1 cellular context compared by ENCODE assay signal in the genomic region with DNA sequence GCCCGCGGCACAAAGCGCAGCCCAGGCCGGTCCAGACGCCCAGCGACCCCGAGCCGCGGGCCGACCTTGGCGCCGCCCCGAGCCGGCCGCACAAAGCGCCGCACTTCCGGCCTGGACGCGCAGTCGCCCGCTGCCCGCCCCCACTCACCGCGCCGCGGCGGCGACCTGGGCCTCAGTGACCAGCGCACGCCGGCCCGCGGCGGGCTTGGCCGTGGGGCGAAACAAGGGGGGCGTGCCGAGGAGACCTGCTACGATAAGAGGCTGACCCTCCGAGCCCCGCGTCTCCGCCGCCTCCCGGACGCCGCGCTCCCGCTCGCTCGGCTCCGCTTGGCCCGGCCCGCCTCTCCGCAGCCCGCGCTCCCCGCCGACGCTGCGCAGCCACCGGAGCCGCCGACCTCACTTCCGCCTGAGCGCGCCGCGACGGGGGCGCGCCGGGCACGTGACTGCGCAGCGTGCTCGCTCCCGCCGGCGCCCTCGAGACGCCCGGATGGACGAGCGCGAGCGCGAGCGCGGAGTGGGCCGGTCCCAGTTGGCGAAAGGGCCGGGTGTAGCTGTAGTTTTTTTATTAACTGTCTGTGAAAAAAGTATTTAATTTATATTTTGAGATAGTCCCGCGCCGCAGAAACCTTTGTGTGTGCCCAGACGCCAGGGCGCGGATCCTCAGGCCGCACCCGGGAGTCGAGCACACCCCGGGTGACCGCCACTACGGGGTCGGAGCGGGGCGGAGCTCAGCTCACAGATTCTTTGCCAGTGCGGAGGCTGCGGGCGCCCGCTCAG.
A peak's percentile ranks its signal among the peaks of the same experiment; 100 is the strongest.
TF ChIP-seq lines count a peak whose summit lies in the region.

A gene with protein sequence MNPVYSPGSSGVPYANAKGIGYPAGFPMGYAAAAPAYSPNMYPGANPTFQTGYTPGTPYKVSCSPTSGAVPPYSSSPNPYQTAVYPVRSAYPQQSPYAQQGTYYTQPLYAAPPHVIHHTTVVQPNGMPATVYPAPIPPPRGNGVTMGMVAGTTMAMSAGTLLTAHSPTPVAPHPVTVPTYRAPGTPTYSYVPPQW (minus strand): TSS at position 395 of the 777 bp plus-strand sequence. CDS start 10,814 bp downstream, outside the sequence.

TF ChIP-seq in HepG2, 621 proteins besides CTCF, POLR2A, EP300 and RAD21 (continued from another document and continues in another):
- TF ChIP-seq, protein P1, sequence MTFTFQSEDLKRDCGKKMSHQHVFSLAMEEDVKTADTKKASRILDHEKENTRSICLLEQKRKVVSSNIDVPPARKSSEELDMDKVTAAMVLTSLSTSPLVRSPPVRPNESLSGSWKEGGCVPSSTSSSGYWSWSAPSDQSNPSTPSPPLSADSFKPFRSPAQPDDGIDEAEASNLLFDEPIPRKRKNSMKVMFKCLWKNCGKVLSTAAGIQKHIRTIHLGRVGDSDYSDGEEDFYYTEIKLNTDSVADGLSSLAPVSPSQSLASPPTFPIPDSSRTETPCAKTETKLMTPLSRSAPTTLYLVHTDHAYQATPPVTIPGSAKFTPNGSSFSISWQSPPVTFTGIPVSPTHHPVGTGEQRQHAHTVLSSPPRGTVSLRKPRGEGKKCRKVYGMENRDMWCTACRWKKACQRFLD (CRISPR knock-in tag; IDR thresholded peaks at IDR 0.05; ENCODE audit: borderline replicate concordance) = 0 out of 2 replicates have a peak, but pooled peaks have one; percentile 53
- TF ChIP-seq MAFG (CRISPR knock-in tag; IDR thresholded peaks at IDR 0.05) (no peak), ZFP37 (CRISPR knock-in tag; IDR thresholded peaks at IDR 0.05; ENCODE audit: borderline replicate concordance) (no peak), SMARCC2 (IDR thresholded peaks at IDR 0.05) (no peak), ZMYM4 (CRISPR knock-in tag; IDR thresholded peaks at IDR 0.05) (peak; percentile 87), FOXM1 (CRISPR knock-in tag; IDR thresholded peaks at IDR 0.05) (no peak), ZBTB3 (CRISPR knock-in tag; IDR thresholded peaks at IDR 0.05; ENCODE audit: borderline replicate concordance, low read depth) (no peak), NRL (CRISPR knock-in tag; IDR thresholded peaks at IDR 0.05; ENCODE audit: borderline replicate concordance) (no peak), SMARCE1 (IDR thresholded peaks at IDR 0.05; ENCODE audit: borderline replicate concordance) (no peak), CHD4 (IDR thresholded peaks at IDR 0.05; ENCODE audit: borderline replicate concordance, low read length) (no peak), NR1H2 (CRISPR knock-in tag; IDR thresholded peaks at IDR 0.05; ENCODE audit: borderline replicate concordance, low read depth) (no peak; the same call in 1 of the 2 replicates), ZNF430 (CRISPR knock-in tag; IDR thresholded peaks at IDR 0.05) (no peak), SETDB1 (CRISPR knock-in tag; IDR thresholded peaks at IDR 0.05; ENCODE audit: borderline replicate concordance) (no peak), ZNF879 (CRISPR knock-in tag; IDR thresholded peaks at IDR 0.05) (no peak), ZSCAN12 (CRISPR knock-in tag; IDR thresholded peaks at IDR 0.05) (no peak), SP1 (IDR thresholded peaks at IDR 0.05) (no peak), SP1 (CRISPR knock-in tag; IDR thresholded peaks at IDR 0.05) (0 out of 2 replicates have a peak, but pooled peaks have one; percentile 6), MED8 (CRISPR knock-in tag; IDR thresholded peaks at IDR 0.05; ENCODE audit: insufficient replicate concordance) (peak; percentile 42), ZNF577 (CRISPR knock-in tag; IDR thresholded peaks at IDR 0.05; ENCODE audit: borderline replicate concordance, low read depth) (no peak), FOXA1 (IDR thresholded peaks at IDR 0.05) (no peak), FOXA1 (CRISPR knock-in tag; IDR thresholded peaks at IDR 0.05) (no peak), MTA3 (CRISPR knock-in tag; IDR thresholded peaks at IDR 0.05) (no peak), ZNF709 (CRISPR knock-in tag; IDR thresholded peaks at IDR 0.05) (peak; percentile 90), ZBTB38 (CRISPR knock-in tag; IDR thresholded peaks at IDR 0.05) (peak; percentile 71), ZSCAN22 (CRISPR knock-in tag; IDR thresholded peaks at IDR 0.05) (no peak), ZNF121 (CRISPR knock-in tag; IDR thresholded peaks at IDR 0.05) (peak; percentile 9; the same call in 1 of the 2 replicates), NFATC3 (CRISPR knock-in tag; IDR thresholded peaks at IDR 0.05) (no peak), ZNF644 (CRISPR knock-in tag; IDR thresholded peaks at IDR 0.05; ENCODE audit: low read depth) (no peak), GFI1 (CRISPR knock-in tag; IDR thresholded peaks at IDR 0.05; ENCODE audit: borderline replicate concordance) (peak; percentile 68; the same call in 1 of the 2 replicates), RNF2 (conservative IDR thresholded peaks at IDR 0.05; ENCODE audit: low read depth) (peak; percentile 83; the same call in 1 of the 2 replicates), STAT5B (CRISPR knock-in tag; IDR thresholded peaks at IDR 0.05) (no peak), ZBTB8A (CRISPR knock-in tag; IDR thresholded peaks at IDR 0.05; ENCODE audit: borderline replicate concordance, low read depth) (no peak), EEA1 (CRISPR knock-in tag; IDR thresholded peaks at IDR 0.05; ENCODE audit: borderline replicate concordance) (peak; percentile 93)
- TF ChIP-seq, protein P2, sequence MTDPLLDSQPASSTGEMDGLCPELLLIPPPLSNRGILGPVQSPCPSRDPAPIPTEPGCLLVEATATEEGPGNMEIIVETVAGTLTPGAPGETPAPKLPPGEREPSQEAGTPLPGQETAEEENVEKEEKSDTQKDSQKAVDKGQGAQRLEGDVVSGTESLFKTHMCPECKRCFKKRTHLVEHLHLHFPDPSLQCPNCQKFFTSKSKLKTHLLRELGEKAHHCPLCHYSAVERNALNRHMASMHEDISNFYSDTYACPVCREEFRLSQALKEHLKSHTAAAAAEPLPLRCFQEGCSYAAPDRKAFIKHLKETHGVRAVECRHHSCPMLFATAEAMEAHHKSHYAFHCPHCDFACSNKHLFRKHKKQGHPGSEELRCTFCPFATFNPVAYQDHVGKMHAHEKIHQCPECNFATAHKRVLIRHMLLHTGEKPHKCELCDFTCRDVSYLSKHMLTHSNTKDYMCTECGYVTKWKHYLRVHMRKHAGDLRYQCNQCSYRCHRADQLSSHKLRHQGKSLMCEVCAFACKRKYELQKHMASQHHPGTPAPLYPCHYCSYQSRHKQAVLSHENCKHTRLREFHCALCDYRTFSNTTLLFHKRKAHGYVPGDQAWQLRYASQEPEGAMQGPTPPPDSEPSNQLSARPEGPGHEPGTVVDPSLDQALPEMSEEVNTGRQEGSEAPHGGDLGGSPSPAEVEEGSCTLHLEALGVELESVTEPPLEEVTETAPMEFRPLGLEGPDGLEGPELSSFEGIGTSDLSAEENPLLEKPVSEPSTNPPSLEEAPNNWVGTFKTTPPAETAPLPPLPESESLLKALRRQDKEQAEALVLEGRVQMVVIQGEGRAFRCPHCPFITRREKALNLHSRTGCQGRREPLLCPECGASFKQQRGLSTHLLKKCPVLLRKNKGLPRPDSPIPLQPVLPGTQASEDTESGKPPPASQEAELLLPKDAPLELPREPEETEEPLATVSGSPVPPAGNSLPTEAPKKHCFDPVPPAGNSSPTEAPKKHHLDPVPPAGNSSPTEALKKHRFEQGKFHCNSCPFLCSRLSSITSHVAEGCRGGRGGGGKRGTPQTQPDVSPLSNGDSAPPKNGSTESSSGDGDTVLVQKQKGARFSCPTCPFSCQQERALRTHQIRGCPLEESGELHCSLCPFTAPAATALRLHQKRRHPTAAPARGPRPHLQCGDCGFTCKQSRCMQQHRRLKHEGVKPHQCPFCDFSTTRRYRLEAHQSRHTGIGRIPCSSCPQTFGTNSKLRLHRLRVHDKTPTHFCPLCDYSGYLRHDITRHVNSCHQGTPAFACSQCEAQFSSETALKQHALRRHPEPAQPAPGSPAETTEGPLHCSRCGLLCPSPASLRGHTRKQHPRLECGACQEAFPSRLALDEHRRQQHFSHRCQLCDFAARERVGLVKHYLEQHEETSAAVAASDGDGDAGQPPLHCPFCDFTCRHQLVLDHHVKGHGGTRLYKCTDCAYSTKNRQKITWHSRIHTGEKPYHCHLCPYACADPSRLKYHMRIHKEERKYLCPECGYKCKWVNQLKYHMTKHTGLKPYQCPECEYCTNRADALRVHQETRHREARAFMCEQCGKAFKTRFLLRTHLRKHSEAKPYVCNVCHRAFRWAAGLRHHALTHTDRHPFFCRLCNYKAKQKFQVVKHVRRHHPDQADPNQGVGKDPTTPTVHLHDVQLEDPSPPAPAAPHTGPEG (CRISPR knock-in tag; IDR thresholded peaks at IDR 0.05) = peak; percentile 79
- TF ChIP-seq, protein P3, sequence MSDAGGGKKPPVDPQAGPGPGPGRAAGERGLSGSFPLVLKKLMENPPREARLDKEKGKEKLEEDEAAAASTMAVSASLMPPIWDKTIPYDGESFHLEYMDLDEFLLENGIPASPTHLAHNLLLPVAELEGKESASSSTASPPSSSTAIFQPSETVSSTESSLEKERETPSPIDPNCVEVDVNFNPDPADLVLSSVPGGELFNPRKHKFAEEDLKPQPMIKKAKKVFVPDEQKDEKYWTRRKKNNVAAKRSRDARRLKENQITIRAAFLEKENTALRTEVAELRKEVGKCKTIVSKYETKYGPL (CRISPR knock-in tag; IDR thresholded peaks at IDR 0.05) = no peak
- TF ChIP-seq, protein P4, sequence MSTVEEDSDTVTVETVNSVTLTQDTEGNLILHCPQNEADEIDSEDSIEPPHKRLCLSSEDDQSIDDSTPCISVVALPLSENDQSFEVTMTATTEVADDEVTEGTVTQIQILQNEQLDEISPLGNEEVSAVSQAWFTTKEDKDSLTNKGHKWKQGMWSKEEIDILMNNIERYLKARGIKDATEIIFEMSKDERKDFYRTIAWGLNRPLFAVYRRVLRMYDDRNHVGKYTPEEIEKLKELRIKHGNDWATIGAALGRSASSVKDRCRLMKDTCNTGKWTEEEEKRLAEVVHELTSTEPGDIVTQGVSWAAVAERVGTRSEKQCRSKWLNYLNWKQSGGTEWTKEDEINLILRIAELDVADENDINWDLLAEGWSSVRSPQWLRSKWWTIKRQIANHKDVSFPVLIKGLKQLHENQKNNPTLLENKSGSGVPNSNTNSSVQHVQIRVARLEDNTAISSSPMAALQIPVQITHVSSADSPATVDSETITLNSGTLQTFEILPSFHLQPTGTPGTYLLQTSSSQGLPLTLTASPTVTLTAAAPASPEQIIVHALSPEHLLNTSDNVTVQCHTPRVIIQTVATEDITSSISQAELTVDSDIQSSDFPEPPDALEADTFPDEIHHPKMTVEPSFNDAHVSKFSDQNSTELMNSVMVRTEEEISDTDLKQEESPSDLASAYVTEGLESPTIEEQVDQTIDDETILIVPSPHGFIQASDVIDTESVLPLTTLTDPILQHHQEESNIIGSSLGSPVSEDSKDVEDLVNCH (CRISPR knock-in tag; IDR thresholded peaks at IDR 0.05) = no peak; the same call in 1 of the 2 replicates
- TF ChIP-seq, protein P5, sequence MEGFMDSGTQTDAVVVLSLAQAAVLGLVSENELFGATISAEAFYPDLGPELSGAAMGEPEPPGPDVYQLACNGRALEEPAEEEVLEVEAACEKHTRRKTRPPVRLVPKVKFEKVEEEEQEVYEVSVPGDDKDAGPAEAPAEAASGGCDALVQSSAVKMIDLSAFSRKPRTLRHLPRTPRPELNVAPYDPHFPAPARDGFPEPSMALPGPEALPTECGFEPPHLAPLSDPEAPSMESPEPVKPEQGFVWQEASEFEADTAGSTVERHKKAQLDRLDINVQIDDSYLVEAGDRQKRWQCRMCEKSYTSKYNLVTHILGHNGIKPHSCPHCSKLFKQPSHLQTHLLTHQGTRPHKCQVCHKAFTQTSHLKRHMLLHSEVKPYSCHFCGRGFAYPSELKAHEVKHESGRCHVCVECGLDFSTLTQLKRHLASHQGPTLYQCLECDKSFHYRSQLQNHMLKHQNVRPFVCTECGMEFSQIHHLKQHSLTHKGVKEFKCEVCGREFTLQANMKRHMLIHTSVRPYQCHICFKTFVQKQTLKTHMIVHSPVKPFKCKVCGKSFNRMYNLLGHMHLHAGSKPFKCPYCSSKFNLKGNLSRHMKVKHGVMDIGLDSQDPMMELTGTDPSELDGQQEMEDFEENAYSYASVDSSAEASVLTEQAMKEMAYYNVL (CRISPR knock-in tag; IDR thresholded peaks at IDR 0.05; ENCODE audit: borderline replicate concordance) = no peak
- TF ChIP-seq, protein P6, sequence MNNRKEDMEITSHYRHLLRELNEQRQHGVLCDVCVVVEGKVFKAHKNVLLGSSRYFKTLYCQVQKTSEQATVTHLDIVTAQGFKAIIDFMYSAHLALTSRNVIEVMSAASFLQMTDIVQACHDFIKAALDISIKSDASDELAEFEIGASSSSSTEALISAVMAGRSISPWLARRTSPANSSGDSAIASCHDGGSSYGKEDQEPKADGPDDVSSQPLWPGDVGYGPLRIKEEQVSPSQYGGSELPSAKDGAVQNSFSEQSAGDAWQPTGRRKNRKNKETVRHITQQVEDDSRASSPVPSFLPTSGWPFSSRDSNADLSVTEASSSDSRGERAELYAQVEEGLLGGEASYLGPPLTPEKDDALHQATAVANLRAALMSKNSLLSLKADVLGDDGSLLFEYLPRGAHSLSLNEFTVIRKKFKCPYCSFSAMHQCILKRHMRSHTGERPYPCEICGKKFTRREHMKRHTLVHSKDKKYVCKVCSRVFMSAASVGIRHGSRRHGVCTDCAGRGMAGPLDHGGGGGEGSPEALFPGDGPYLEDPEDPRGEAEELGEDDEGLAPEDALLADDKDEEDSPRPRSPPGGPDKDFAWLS (CRISPR knock-in tag; IDR thresholded peaks at IDR 0.05; ENCODE audit: borderline replicate concordance) = no peak
- TF ChIP-seq, protein P7, sequence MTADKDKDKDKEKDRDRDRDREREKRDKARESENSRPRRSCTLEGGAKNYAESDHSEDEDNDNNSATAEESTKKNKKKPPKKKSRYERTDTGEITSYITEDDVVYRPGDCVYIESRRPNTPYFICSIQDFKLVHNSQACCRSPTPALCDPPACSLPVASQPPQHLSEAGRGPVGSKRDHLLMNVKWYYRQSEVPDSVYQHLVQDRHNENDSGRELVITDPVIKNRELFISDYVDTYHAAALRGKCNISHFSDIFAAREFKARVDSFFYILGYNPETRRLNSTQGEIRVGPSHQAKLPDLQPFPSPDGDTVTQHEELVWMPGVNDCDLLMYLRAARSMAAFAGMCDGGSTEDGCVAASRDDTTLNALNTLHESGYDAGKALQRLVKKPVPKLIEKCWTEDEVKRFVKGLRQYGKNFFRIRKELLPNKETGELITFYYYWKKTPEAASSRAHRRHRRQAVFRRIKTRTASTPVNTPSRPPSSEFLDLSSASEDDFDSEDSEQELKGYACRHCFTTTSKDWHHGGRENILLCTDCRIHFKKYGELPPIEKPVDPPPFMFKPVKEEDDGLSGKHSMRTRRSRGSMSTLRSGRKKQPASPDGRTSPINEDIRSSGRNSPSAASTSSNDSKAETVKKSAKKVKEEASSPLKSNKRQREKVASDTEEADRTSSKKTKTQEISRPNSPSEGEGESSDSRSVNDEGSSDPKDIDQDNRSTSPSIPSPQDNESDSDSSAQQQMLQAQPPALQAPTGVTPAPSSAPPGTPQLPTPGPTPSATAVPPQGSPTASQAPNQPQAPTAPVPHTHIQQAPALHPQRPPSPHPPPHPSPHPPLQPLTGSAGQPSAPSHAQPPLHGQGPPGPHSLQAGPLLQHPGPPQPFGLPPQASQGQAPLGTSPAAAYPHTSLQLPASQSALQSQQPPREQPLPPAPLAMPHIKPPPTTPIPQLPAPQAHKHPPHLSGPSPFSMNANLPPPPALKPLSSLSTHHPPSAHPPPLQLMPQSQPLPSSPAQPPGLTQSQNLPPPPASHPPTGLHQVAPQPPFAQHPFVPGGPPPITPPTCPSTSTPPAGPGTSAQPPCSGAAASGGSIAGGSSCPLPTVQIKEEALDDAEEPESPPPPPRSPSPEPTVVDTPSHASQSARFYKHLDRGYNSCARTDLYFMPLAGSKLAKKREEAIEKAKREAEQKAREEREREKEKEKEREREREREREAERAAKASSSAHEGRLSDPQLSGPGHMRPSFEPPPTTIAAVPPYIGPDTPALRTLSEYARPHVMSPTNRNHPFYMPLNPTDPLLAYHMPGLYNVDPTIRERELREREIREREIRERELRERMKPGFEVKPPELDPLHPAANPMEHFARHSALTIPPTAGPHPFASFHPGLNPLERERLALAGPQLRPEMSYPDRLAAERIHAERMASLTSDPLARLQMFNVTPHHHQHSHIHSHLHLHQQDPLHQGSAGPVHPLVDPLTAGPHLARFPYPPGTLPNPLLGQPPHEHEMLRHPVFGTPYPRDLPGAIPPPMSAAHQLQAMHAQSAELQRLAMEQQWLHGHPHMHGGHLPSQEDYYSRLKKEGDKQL (CRISPR knock-in tag; IDR thresholded peaks at IDR 0.05; ENCODE audit: low read depth) = no peak
